Comparison of ENCODE assay signal across 9 cellular contexts in the genomic region with DNA sequence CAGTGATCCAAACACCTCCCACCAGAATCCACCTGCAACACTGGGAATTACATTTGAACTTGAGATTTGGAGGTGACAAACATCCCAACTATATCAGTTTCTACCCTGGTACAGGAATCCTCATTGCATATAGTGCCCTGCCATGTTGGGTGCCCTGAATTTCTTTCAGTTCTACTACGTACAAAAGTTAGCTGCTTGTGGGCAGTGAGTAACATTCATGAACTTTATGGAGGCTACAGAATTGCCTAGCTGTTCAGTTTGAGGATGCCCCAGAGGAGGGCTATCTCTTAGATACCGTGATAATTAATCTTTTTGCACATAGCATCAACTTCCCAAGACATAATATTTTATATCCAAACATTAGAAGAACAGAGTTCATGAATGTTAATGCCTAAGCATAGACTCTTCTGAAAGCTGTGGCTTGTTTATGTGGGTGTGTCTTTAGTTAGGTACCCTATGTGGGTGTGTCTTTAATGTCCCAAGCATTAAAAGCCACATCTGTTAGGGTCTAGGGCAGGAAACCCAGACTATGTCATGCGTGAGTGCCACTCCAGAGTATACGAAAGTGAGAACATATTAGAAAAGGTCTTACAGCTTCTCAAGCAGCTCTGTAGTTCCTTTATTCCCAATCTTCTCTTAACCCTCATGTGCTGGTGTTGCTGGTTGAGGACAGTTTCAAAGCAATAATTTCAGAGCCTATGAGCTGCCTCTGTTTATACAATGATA. TPM values are rescaled to one million over a fixed set of nuclear protein-coding genes. Genes with fewer than 3 reads are reported as not detected.
A peak's percentile ranks its signal among the peaks of the same experiment; 100 is the strongest.
DNase-seq lines count a peak whose midpoint lies in the region; ATAC-seq, FAIRE-seq and TF ChIP-seq lines count a peak whose summit lies in the region.
"Had no signal": no experiment of that assay in that cellular context is flagged by ENCODE, and none has a peak within 500 bp of the region (broad histone marks: within the 10 kb centered on the region; RNA-seq: fewer than 3 reads in every experiment).

No MANE protein-coding gene starts in this region.

- TF ChIP-seq CTCF in activated B cell treated with CpG ODN at 0.5 μM for 24 hours (IDR thresholded peaks at IDR 0.05): no peak

- H3K36me3 Mint-ChIP-seq in activated B cell treated with CpG ODN at 0.5 μM for 24 hours (ENCODE audit: low read depth): no peaks in the 10 kb centered on the region

- H3K9me3 Mint-ChIP-seq in activated B cell treated with CpG ODN at 0.5 μM for 24 hours: no peaks in the 10 kb centered on the region

- FAIRE-seq in GM18507 (lab: Jason Lieb, UNC): peak; percentile 80
- no peak for FAIRE-seq in RCC 7860 (lab: Jason Lieb, UNC)

- CTCF ChIA-PET in activated B cell treated with CpG ODN at 0.5 μM for 24 hours (lab: Charles Lee): interaction anchor here (0.5 kb wide), 1 partner anchor 197 kb away, joined by 5 read pairs; no protein-coding TSS in a partner anchor

- peaks cover 25% of the 10 kb centered on the region for H3K4me1 Mint-ChIP-seq in activated B cell treated with CpG ODN at 0.5 μM for 24 hours

- peak; percentile 2 for DNase-seq in GM18507 (ENCODE audit: extremely low spot score, insufficient read length, low read depth)
- DNase-seq in activated B cell treated with CpG ODN at 0.5 μM for 24 hours: no peak
- DNase-seq in effector CD4-positive, alpha-beta T cell: no peak
- DNase-seq in NCI-H2196 treated with DMSO at 0.1 percent for 48 hours (lab: John Stamatoyannopoulos, UW; ENCODE audit: unreplicated experiment): no peak
- no peak for DNase-seq in NCI-H1417 (lab: John Stamatoyannopoulos, UW)
- DNase-seq in RCC 7860 (ENCODE audit: low spot score): no peak
- DNase-seq: NCI-H1436 treated with DMSO at 0.1 percent for 48 hours had no signal

- POLR2A ChIA-PET in activated B cell treated with CpG ODN at 0.5 μM for 24 hours (lab: Charles Lee): no interaction called here

- intact Hi-C loops in activated B cell treated with CpG ODN at 0.5 μM for 24 hours (cut with micrococcal nuclease): loop anchor here (2.0 kb wide), 2 partner anchors 15 to 47 kb away; a partner anchor contains a TSS

- ATAC-seq in GM21390 (IDR thresholded peaks at IDR 0.05; ENCODE audit: unreplicated experiment) (peak; percentile 87), HG03064 (IDR thresholded peaks at IDR 0.05; ENCODE audit: low read depth, unreplicated experiment) (peak; percentile 88), activated B cell treated with CpG ODN at 0.5 μM for 24 hours (ENCODE audit: low read depth) (peak; percentile 78)

- peak overlapping the region; percentile 32 for H3K27ac Mint-ChIP-seq in activated B cell treated with CpG ODN at 0.5 μM for 24 hours

- peak overlapping the region; percentile 11 for H3K4me3 Mint-ChIP-seq in activated B cell treated with CpG ODN at 0.5 μM for 24 hours

- H3K27me3 Mint-ChIP-seq in activated B cell treated with CpG ODN at 0.5 μM for 24 hours: no peaks in the 10 kb centered on the region

RNA-seq across cellular contexts. Expression of a gene that starts 47.0 kb away (rescaled TPM):
- 65.2 and 77.5 TPM in 2 replicates for total RNA-seq in activated B cell treated with CpG ODN at 0.5 μM for 24 hours
